ENCODE assay signal across 18 cellular contexts in genomic region chr10:102467318-102467717, GRCh38. TPM values are rescaled to one million over a fixed set of nuclear protein-coding genes. Genes with fewer than 3 reads are reported as not detected.
A peak's percentile ranks its signal among the peaks of the same experiment; 100 is the strongest.
DNase-seq lines count a peak whose midpoint lies in the region; ATAC-seq, FAIRE-seq and TF ChIP-seq lines count a peak whose summit lies in the region.
"Had no signal": no experiment of that assay in that cellular context is flagged by ENCODE, and none has a peak within 500 bp of the region (broad histone marks: within the 10 kb centered on the region; RNA-seq: fewer than 3 reads in every experiment).

No MANE protein-coding gene starts in this region.

- peak overlapping the region; percentile 33; the same call in 1 of the 2 replicates for H2AFZ ChIP-seq in K562 (ENCODE audit: low read depth, low read length)

- no TSS peak for BruUV-seq in K562 (replicated peaks; lab: Mats Ljungman, UMichigan)

- no peak for DNase-seq in CD14-positive monocyte (ENCODE audit: low spot score)
- DNase-seq in K562 (ENCODE audit: extremely low read depth in 1 of 4, low spot score in 3 of 4): no peak
- DNase-seq in HK-2 (ENCODE audit: unreplicated experiment): no peak
- DNase-seq in NCI-H146 (lab: John Stamatoyannopoulos, UW): no peak
- DNase-seq in NCI-H1694 (lab: John Stamatoyannopoulos, UW): no peak
- DNase-seq: BE2C; Caco-2; CD8-positive, alpha-beta memory T cell; DMS53; GF-D8; GOT3 had no signal

- FAIRE-seq in K562 (lab: Jason Lieb, UNC): no peak
- FAIRE-seq: A549, GM19239 had no signal

- CTCF ChIA-PET in K562 (lab: Yijun Ruan, JAX; ENCODE audit: low intra/inter-chr PET ratio): no interaction called here

- H3K36me3 ChIP-seq in K562 (ENCODE audit: control insufficient read depth, insufficient read depth, low read length) (no peaks in the 10 kb centered on the region), neutrophil (peaks cover 3% of the 10 kb centered on the region)
- H3K36me3 ChIP-seq: BE2C, HAP-1 had no signal

- intact Hi-C loops in CD14-positive monocyte (cut with micrococcal nuclease): no loop called here
- intact Hi-C loops in K562 (cut with micrococcal nuclease): no loop called here

- no peaks in the 10 kb centered on the region for H3K27me3 ChIP-seq in K562 (ENCODE audit: control insufficient read depth in 2 of 2, insufficient read depth in 2 of 2, low read length in 2 of 2)
- H3K27me3 ChIP-seq in neutrophil: no peaks in the 10 kb centered on the region
- H3K27me3 ChIP-seq: BE2C had no signal

- no peaks in the 10 kb centered on the region for H3K9me1 ChIP-seq in K562 (ENCODE audit: control insufficient read depth, insufficient read depth, low read length)

- H3K27ac ChIP-seq in K562 (ENCODE audit: extremely low read depth, low read depth, low read length) (no peak overlapping the region), neutrophil (peak overlapping the region; percentile 92)
- H3K27ac ChIP-seq: A549, HL-60 had no signal

- H3K4me3 ChIP-seq in K562 (no peak overlapping the region), neutrophil (ENCODE audit: low read depth in 1 of 2, low read length in 1 of 2) (no peak overlapping the region)
- H3K4me3 ChIP-seq: A549, HAP-1 had no signal

- H3K4me1 ChIP-seq in K562 (replicated peaks in 1 of 2; ENCODE audit: control insufficient read depth in 2 of 2, insufficient read depth in 2 of 2, low read length in 2 of 2): peaks cover 12 to 26% of the 10 kb centered on the region in 2 experiments
- peaks cover 61 to 68% of the 10 kb centered on the region in 2 experiments for H3K4me1 ChIP-seq in neutrophil (ENCODE audit: control insufficient read depth in 1 of 2, insufficient read depth in 1 of 2, low read depth in 1 of 2, low read length in 1 of 2)
- H3K4me1 ChIP-seq: A549, BE2C, HAP-1 had no signal

- no peaks in the 10 kb centered on the region for H3K79me2 ChIP-seq in K562 (ENCODE audit: control insufficient read depth, insufficient read depth, low read length)

- TF ChIP-seq CTCF in CD14-positive monocyte (IDR thresholded peaks at IDR 0.05): no peak
- TF ChIP-seq CTCF in K562 (IDR thresholded peaks at IDR 0.05 in 2 of 3, conservative IDR thresholded peaks at IDR 0.05 in 1 of 3; ENCODE audit: insufficient read depth in 2 of 3, low read depth in 1 of 3, low read length in 3 of 3): no peak
- no peak for TF ChIP-seq CTCF in neutrophil (IDR thresholded peaks at IDR 0.05)

- peaks cover 6 to 10% (median 7%) of the 10 kb centered on the region in 3 donors for H3K27me3 Mint-ChIP-seq in CD14-positive monocyte (ENCODE audit: low read depth in 3 of 3)

- H3K4me3 Mint-ChIP-seq in CD14-positive monocyte: no peak overlapping the region
- H3K4me3 Mint-ChIP-seq: CD8-positive, alpha-beta memory T cell had no signal

- in situ Hi-C loops in K562 (cut with MboI): no loop called here

- 38% methylated on average over 5 of the region's 6 CpGs for WGBS in K562 (ENCODE audit: insufficient coverage, low coverage, missing lambda C conversion rate)

- peak overlapping the region; percentile 32; the same call in 1 of the 2 replicates for H3K4me2 ChIP-seq in K562 (ENCODE audit: insufficient read depth, low read length)
- H3K4me2 ChIP-seq: A549 had no signal

- no peaks in the 10 kb centered on the region for H4K20me1 ChIP-seq in K562 (replicated peaks; ENCODE audit: control insufficient read depth, insufficient read depth, low read length)

- peak overlapping the region; percentile 75 to 97 (median 95) for H3K27ac Mint-ChIP-seq in CD14-positive monocyte

- no peak for TF ChIP-seq EP300 in K562 (IDR thresholded peaks at IDR 0.05; ENCODE audit: low read length)

- H3K9me3 ChIP-seq in K562 (replicated peaks; ENCODE audit: control insufficient read depth, insufficient read depth, low read depth, low read length): no peaks in the 10 kb centered on the region
- H3K9me3 ChIP-seq in neutrophil: no peaks in the 10 kb centered on the region
- H3K9me3 ChIP-seq: A549, BE2C, Caco-2, HAP-1 had no signal

- POLR2A ChIA-PET in K562 (lab: Yijun Ruan, JAX): interaction anchor here (0.6 to 1.6 kb wide), 3 partner anchors 11 to 1608 kb away, joined by 3 to 6 read pairs (median 3); no protein-coding TSS in a partner anchor

- peak overlapping the region in 1 of 2 experiments; percentile 36; a peak in 2 of 4 replicates for H3K9ac ChIP-seq in K562 (ENCODE audit: insufficient read depth in 1 of 2, low read depth in 2 of 2, low read length in 2 of 2)

- H3K4me1 Mint-ChIP-seq in CD14-positive monocyte: peaks cover 51% of the 10 kb centered on the region

- no peak for TF ChIP-seq RAD21 in K562 (CRISPR knock-in tag; conservative IDR thresholded peaks at IDR 0.05 in 1 of 2, IDR thresholded peaks at IDR 0.05 in 1 of 2)

- TF ChIP-seq POLR2A in K562 (conservative IDR thresholded peaks at IDR 0.05): no peak

- H3K9me3 Mint-ChIP-seq in CD14-positive monocyte: no peaks in the 10 kb centered on the region
- H3K9me3 Mint-ChIP-seq: CD8-positive, alpha-beta memory T cell had no signal

- H3K36me3 Mint-ChIP-seq in CD14-positive monocyte: peaks cover 17 to 21% of the 10 kb centered on the region in 2 donors

- ATAC-seq in K562 (no peak), HG02759 (IDR thresholded peaks at IDR 0.05; ENCODE audit: unreplicated experiment) (no peak)

RNA-seq across cellular contexts. Expression of gene C10orf95, which starts 16.0 kb away (rescaled TPM):
- polyA plus RNA-seq in CD14-positive monocyte (not detected), K562 (2011; rRNA removed) (0.08 and 0.24 TPM in 2 replicates), K562 (2014; fragmentation: Illumina TruSeq; extraction: Trizol) (0.18 and 0.30 TPM in 2 replicates), K562 (2014; fragmentation: Nextera tagmentation; extraction: Ambion mirVana) (under 1 TPM; 0.03 to 0.14 TPM), K562 (2014; rRNA removed) (0.16 and 0.35 TPM in 2 replicates)
- total RNA-seq in K562 (2011; cell fraction: chromatin; rRNA removed; ENCODE audit: low replicate concordance): 0.48 and 0.93 TPM in 2 replicates
- total RNA-seq in K562 (2011; cell fraction: nucleolus; rRNA removed): 1.0 and 1.3 TPM in 2 replicates
- 1.6 and 1.9 TPM in 2 replicates for total RNA-seq in K562 (2011; cell fraction: nucleoplasm; rRNA removed)
- total RNA-seq in K562 (2014; rRNA removed) (0.41 and 0.90 TPM in 2 replicates), K562 (2014; rRNA removed; fragmentation: Illumina TruSeq; extraction: Trizol) (not detected in 2 replicates), K562 (2015; rRNA removed; fragmentation: Illumina TruSeq; extraction: Trizol) (0.26 and 0.29 TPM in 2 replicates), K562 (2021) (0.38 and 0.49 TPM in 2 replicates)
- 0.40 and 0.70 TPM in 2 replicates for polyA plus RNA-seq in K562 (2011; cell fraction: cytosol; rRNA removed)
- 0.63 and 0.87 TPM in 2 replicates for polyA plus RNA-seq in K562 (2011; cell fraction: nucleus; rRNA removed)
- 1.9 and 2.0 TPM in 2 replicates for polyA plus RNA-seq in K562 (2012)
- 0.21 and 0.30 TPM in 2 replicates for polyA minus RNA-seq in K562 (2011; rRNA and poly(A)+ RNA removed)
- polyA minus RNA-seq in K562 (2011; cell fraction: cytosol; rRNA and poly(A)+ RNA removed): not detected in 2 replicates
- 1.2 and 1.5 TPM in 2 replicates for polyA minus RNA-seq in K562 (2011; cell fraction: nucleus; rRNA and poly(A)+ RNA removed)
- polyA plus RNA-seq: AG04450 had no signal

RNA-seq across cellular contexts. Expression of gene CUEDC2, which starts 34.9 kb away (rescaled TPM):
- 10 to 100 TPM; 58.5 to 70.2 TPM for polyA plus RNA-seq in CD14-positive monocyte
- 16.7 and 39.3 TPM in 2 replicates for total RNA-seq in K562 (2011; cell fraction: chromatin; rRNA removed; ENCODE audit: low replicate concordance)
- total RNA-seq in K562 (2011; cell fraction: nucleolus; rRNA removed): 30.3 and 31.5 TPM in 2 replicates
- total RNA-seq in K562 (2011; cell fraction: nucleoplasm; rRNA removed): 14.4 and 24.2 TPM in 2 replicates
- 35.9 and 37.0 TPM in 2 replicates for total RNA-seq in K562 (2014; rRNA removed)
- total RNA-seq in K562 (2014; rRNA removed; fragmentation: Illumina TruSeq; extraction: Trizol): 13.5 and 17.8 TPM in 2 replicates
- 19.9 and 21.0 TPM in 2 replicates for total RNA-seq in K562 (2015; rRNA removed; fragmentation: Illumina TruSeq; extraction: Trizol)
- 36.0 and 40.1 TPM in 2 replicates for total RNA-seq in K562 (2021)
- polyA plus RNA-seq in K562 (2011; rRNA removed): 27.4 and 34.9 TPM in 2 replicates
- 53.4 and 65.7 TPM in 2 replicates for polyA plus RNA-seq in K562 (2011; cell fraction: cytosol; rRNA removed)
- 66.8 and 81.1 TPM in 2 replicates for polyA plus RNA-seq in K562 (2011; cell fraction: nucleus; rRNA removed)
- 33.8 and 48.3 TPM in 2 replicates for polyA plus RNA-seq in K562 (2012)
- 44.5 and 48.9 TPM in 2 replicates for polyA plus RNA-seq in K562 (2014; fragmentation: Illumina TruSeq; extraction: Trizol)
- 10 to 100 TPM in 1 of 2 experiments, 1 to 10 TPM in 1; 8.5 to 17.0 TPM for polyA plus RNA-seq in K562 (2014; fragmentation: Nextera tagmentation; extraction: Ambion mirVana)
- polyA plus RNA-seq in K562 (2014; rRNA removed): 45.6 and 48.3 TPM in 2 replicates
- polyA minus RNA-seq in K562 (2011; rRNA and poly(A)+ RNA removed): 9.5 TPM in 2 replicates
- polyA minus RNA-seq in K562 (2011; cell fraction: cytosol; rRNA and poly(A)+ RNA removed): 22.7 and 24.0 TPM in 2 replicates
- 7.7 and 8.6 TPM in 2 replicates for polyA minus RNA-seq in K562 (2011; cell fraction: nucleus; rRNA and poly(A)+ RNA removed)

RNA-seq across cellular contexts. Expression of gene ACTR1A, which starts 35.2 kb away (rescaled TPM):
- 10 to 100 TPM; 79.0 to 79.4 TPM for polyA plus RNA-seq in CD14-positive monocyte
- total RNA-seq in K562 (2011; cell fraction: chromatin; rRNA removed; ENCODE audit: low replicate concordance): 49.4 and 103 TPM in 2 replicates
- total RNA-seq in K562 (2011; cell fraction: nucleolus; rRNA removed): 55.9 and 62.7 TPM in 2 replicates
- total RNA-seq in K562 (2011; cell fraction: nucleoplasm; rRNA removed): 52.4 and 56.3 TPM in 2 replicates
- 47.8 and 49.1 TPM in 2 replicates for total RNA-seq in K562 (2014; rRNA removed)
- total RNA-seq in K562 (2014; rRNA removed; fragmentation: Illumina TruSeq; extraction: Trizol): 39.8 and 43.6 TPM in 2 replicates
- 47.7 and 52.5 TPM in 2 replicates for total RNA-seq in K562 (2015; rRNA removed; fragmentation: Illumina TruSeq; extraction: Trizol)
- total RNA-seq in K562 (2021): 56.7 and 60.5 TPM in 2 replicates
- polyA plus RNA-seq in K562 (2011; rRNA removed): 77.2 and 80.3 TPM in 2 replicates
- polyA plus RNA-seq in K562 (2011; cell fraction: cytosol; rRNA removed): 72.0 and 75.9 TPM in 2 replicates
- polyA plus RNA-seq in K562 (2011; cell fraction: nucleus; rRNA removed): 90.8 and 94.6 TPM in 2 replicates
- 44.6 and 45.2 TPM in 2 replicates for polyA plus RNA-seq in K562 (2012)
- polyA plus RNA-seq in K562 (2014; fragmentation: Illumina TruSeq; extraction: Trizol): 60.2 and 60.9 TPM in 2 replicates
- 10 to 100 TPM; 36.3 to 44.1 TPM for polyA plus RNA-seq in K562 (2014; fragmentation: Nextera tagmentation; extraction: Ambion mirVana)
- polyA plus RNA-seq in K562 (2014; rRNA removed): 49.6 and 60.5 TPM in 2 replicates
- 46.7 and 62.1 TPM in 2 replicates for polyA minus RNA-seq in K562 (2011; rRNA and poly(A)+ RNA removed)
- polyA minus RNA-seq in K562 (2011; cell fraction: cytosol; rRNA and poly(A)+ RNA removed): 38.5 TPM in 2 replicates
- polyA minus RNA-seq in K562 (2011; cell fraction: nucleus; rRNA and poly(A)+ RNA removed): 23.0 and 41.4 TPM in 2 replicates

RNA-seq across cellular contexts. Expression of gene SUFU, which starts 36.5 kb away (rescaled TPM):
- polyA plus RNA-seq in CD14-positive monocyte: 1 to 10 TPM; 3.2 to 5.7 TPM
- 5.6 and 12.2 TPM in 2 replicates for total RNA-seq in K562 (2011; cell fraction: chromatin; rRNA removed; ENCODE audit: low replicate concordance)
- total RNA-seq in K562 (2011; cell fraction: nucleolus; rRNA removed): 5.0 and 5.7 TPM in 2 replicates
- 6.2 and 7.5 TPM in 2 replicates for total RNA-seq in K562 (2011; cell fraction: nucleoplasm; rRNA removed)
- total RNA-seq in K562 (2014; rRNA removed): 0.82 and 1.3 TPM in 2 replicates
- total RNA-seq in K562 (2014; rRNA removed; fragmentation: Illumina TruSeq; extraction: Trizol): 0.67 and 0.69 TPM in 2 replicates
- 0.76 and 0.90 TPM in 2 replicates for total RNA-seq in K562 (2015; rRNA removed; fragmentation: Illumina TruSeq; extraction: Trizol)
- total RNA-seq in K562 (2021): 6.3 and 6.8 TPM in 2 replicates
- polyA plus RNA-seq in K562 (2011; rRNA removed): 1.8 and 2.6 TPM in 2 replicates
- polyA plus RNA-seq in K562 (2011; cell fraction: cytosol; rRNA removed): 2.4 and 2.5 TPM in 2 replicates
- polyA plus RNA-seq in K562 (2011; cell fraction: nucleus; rRNA removed): 4.1 and 4.5 TPM in 2 replicates
- polyA plus RNA-seq in K562 (2012): 4.0 and 5.1 TPM in 2 replicates
- 4.5 and 4.8 TPM in 2 replicates for polyA plus RNA-seq in K562 (2014; fragmentation: Illumina TruSeq; extraction: Trizol)
- polyA plus RNA-seq in K562 (2014; fragmentation: Nextera tagmentation; extraction: Ambion mirVana): under 1 TPM; 0.59 to 0.78 TPM
- polyA plus RNA-seq in K562 (2014; rRNA removed): 2.4 and 2.8 TPM in 2 replicates
- 2.0 and 2.8 TPM in 2 replicates for polyA minus RNA-seq in K562 (2011; rRNA and poly(A)+ RNA removed)
- 2.8 and 3.6 TPM in 2 replicates for polyA minus RNA-seq in K562 (2011; cell fraction: cytosol; rRNA and poly(A)+ RNA removed)
- 1.6 and 2.2 TPM in 2 replicates for polyA minus RNA-seq in K562 (2011; cell fraction: nucleus; rRNA and poly(A)+ RNA removed)

RNA-seq across cellular contexts. Expression of gene FBXL15, which starts 46.7 kb away (rescaled TPM):
- polyA plus RNA-seq in CD14-positive monocyte (10 to 100 TPM; 25.5 to 36.3 TPM), K562 (2011; rRNA removed) (3.5 and 5.6 TPM in 2 replicates), K562 (2014; fragmentation: Illumina TruSeq; extraction: Trizol) (1.4 and 3.1 TPM in 2 replicates), K562 (2014; fragmentation: Nextera tagmentation; extraction: Ambion mirVana) (under 1 TPM; 0.08 to 0.31 TPM), K562 (2014; rRNA removed) (24.0 and 25.9 TPM in 2 replicates)
- 2.1 and 10.9 TPM in 2 replicates for total RNA-seq in K562 (2011; cell fraction: chromatin; rRNA removed; ENCODE audit: low replicate concordance)
- 16.8 and 21.0 TPM in 2 replicates for total RNA-seq in K562 (2011; cell fraction: nucleolus; rRNA removed)
- 6.7 and 7.4 TPM in 2 replicates for total RNA-seq in K562 (2011; cell fraction: nucleoplasm; rRNA removed)
- total RNA-seq in K562 (2014; rRNA removed) (25.8 and 27.4 TPM in 2 replicates), K562 (2014; rRNA removed; fragmentation: Illumina TruSeq; extraction: Trizol) (0.80 and 1.2 TPM in 2 replicates), K562 (2015; rRNA removed; fragmentation: Illumina TruSeq; extraction: Trizol) (4.1 and 4.5 TPM in 2 replicates), K562 (2021) (19.5 and 25.4 TPM in 2 replicates)
- polyA plus RNA-seq in K562 (2011; cell fraction: cytosol; rRNA removed): 10.9 and 32.1 TPM in 2 replicates
- 29.9 and 52.2 TPM in 2 replicates for polyA plus RNA-seq in K562 (2011; cell fraction: nucleus; rRNA removed)
- 9.6 and 16.4 TPM in 2 replicates for polyA plus RNA-seq in K562 (2012)
- 0.49 and 0.72 TPM in 2 replicates for polyA minus RNA-seq in K562 (2011; rRNA and poly(A)+ RNA removed)
- polyA minus RNA-seq in K562 (2011; cell fraction: cytosol; rRNA and poly(A)+ RNA removed): 2.8 and 7.2 TPM in 2 replicates
- 5.5 and 7.0 TPM in 2 replicates for polyA minus RNA-seq in K562 (2011; cell fraction: nucleus; rRNA and poly(A)+ RNA removed)
